In genomic region chrX:47936940-47937317, GRCh38 we compare ENCODE assay signal across 11 cellular contexts.
DNase-seq lines count a peak whose midpoint lies in the region; ATAC-seq lines count a peak whose summit lies in the region.
"Had no signal": no experiment of that assay in that cellular context is flagged by ENCODE, and none has a peak within 500 bp of the region (broad histone marks: within the 10 kb centered on the region; RNA-seq: fewer than 3 reads in every experiment).

No MANE protein-coding gene starts in this region.

- H3K9me3 Mint-ChIP-seq in activated naive CD4-positive, alpha-beta T cell treated with anti-CD3 and anti-CD28 coated beads, Interleukin-2, amount 50 U/mL, for 24 hours = no peaks in the 10 kb centered on the region
- no peaks in the 10 kb centered on the region for H3K9me3 Mint-ChIP-seq in IgD-negative memory B cell
- H3K9me3 Mint-ChIP-seq in activated naive CD8-positive, alpha-beta T cell (ENCODE audit: low read depth) = no peaks in the 10 kb centered on the region
- no peaks in the 10 kb centered on the region for H3K9me3 Mint-ChIP-seq in stimulated activated memory B cell treated with anti-CD40 and anti-IgM and Interleukin-4, amounts not matched to agents 10 μg/mL and 1 μg/mL and 100 μg/mL, for 72 hours

- H3K27ac Mint-ChIP-seq in activated naive CD4-positive, alpha-beta T cell treated with anti-CD3 and anti-CD28 coated beads, Interleukin-2, amount 50 U/mL, for 24 hours = no peak overlapping the region
- no peak overlapping the region for H3K27ac Mint-ChIP-seq in IgD-negative memory B cell
- H3K27ac Mint-ChIP-seq in activated naive CD8-positive, alpha-beta T cell = no peak overlapping the region
- peak overlapping the region; percentile 5 for H3K27ac Mint-ChIP-seq in stimulated activated memory B cell treated with anti-CD40 and anti-IgM and Interleukin-4, amounts not matched to agents 10 μg/mL and 1 μg/mL and 100 μg/mL, for 72 hours

- H3K4me3 Mint-ChIP-seq in activated naive CD4-positive, alpha-beta T cell treated with anti-CD3 and anti-CD28 coated beads, Interleukin-2, amount 50 U/mL, for 24 hours = peak overlapping the region; percentile 87
- H3K4me3 Mint-ChIP-seq in IgD-negative memory B cell = peak overlapping the region; percentile 62 to 92 (median 76)
- peak overlapping the region; percentile 83 for H3K4me3 Mint-ChIP-seq in activated naive CD8-positive, alpha-beta T cell
- H3K4me3 Mint-ChIP-seq in stimulated activated memory B cell treated with anti-CD40 and anti-IgM and Interleukin-4, amounts not matched to agents 10 μg/mL and 1 μg/mL and 100 μg/mL, for 72 hours = peak overlapping the region; percentile 57

- H3K4me1 Mint-ChIP-seq in activated naive CD4-positive, alpha-beta T cell treated with anti-CD3 and anti-CD28 coated beads, Interleukin-2, amount 50 U/mL, for 24 hours = peaks cover 10% of the 10 kb centered on the region
- peaks cover 3 to 10% (median 8%) of the 10 kb centered on the region in 3 donors for H3K4me1 Mint-ChIP-seq in IgD-negative memory B cell
- peaks cover 10% of the 10 kb centered on the region for H3K4me1 Mint-ChIP-seq in activated naive CD8-positive, alpha-beta T cell (ENCODE audit: low read depth)
- peaks cover 11% of the 10 kb centered on the region for H3K4me1 Mint-ChIP-seq in stimulated activated memory B cell treated with anti-CD40 and anti-IgM and Interleukin-4, amounts not matched to agents 10 μg/mL and 1 μg/mL and 100 μg/mL, for 72 hours

- no peaks in the 10 kb centered on the region for H3K27me3 Mint-ChIP-seq in activated naive CD4-positive, alpha-beta T cell treated with anti-CD3 and anti-CD28 coated beads, Interleukin-2, amount 50 U/mL, for 24 hours
- peaks cover 2% of the 10 kb centered on the region for H3K27me3 Mint-ChIP-seq in IgD-negative memory B cell
- no peaks in the 10 kb centered on the region for H3K27me3 Mint-ChIP-seq in activated naive CD8-positive, alpha-beta T cell
- no peaks in the 10 kb centered on the region for H3K27me3 Mint-ChIP-seq in stimulated activated memory B cell treated with anti-CD40 and anti-IgM and Interleukin-4, amounts not matched to agents 10 μg/mL and 1 μg/mL and 100 μg/mL, for 72 hours

- DNase-seq in activated naive CD4-positive, alpha-beta T cell treated with anti-CD3 and anti-CD28 coated beads, Interleukin-2, amount 50 U/mL, for 16 hours = no peak
- DNase-seq in germinal center (ENCODE audit: low spot score) (no peak), DMS153 treated with DMSO at 0.1 percent for 48 hours (lab: John Stamatoyannopoulos, UW; ENCODE audit: unreplicated experiment) (no peak)
- no peak for DNase-seq in stimulated activated naive CD4-positive, alpha-beta T cell (lab: John Stamatoyannopoulos, UW)
- DNase-seq: Karpas-422, NCI-H82 had no signal

- ATAC-seq in stimulated activated memory B cell treated with anti-CD40 and anti-IgM and Interleukin-4, amounts not matched to agents 10 μg/mL and 1 μg/mL and 100 μg/mL, for 72 hours = no peak
- ATAC-seq: esophagus mucosa had no signal

- peaks cover 2% of the 10 kb centered on the region for H3K36me3 Mint-ChIP-seq in activated naive CD4-positive, alpha-beta T cell treated with anti-CD3 and anti-CD28 coated beads, Interleukin-2, amount 50 U/mL, for 24 hours
- H3K36me3 Mint-ChIP-seq in IgD-negative memory B cell = no peaks in the 10 kb centered on the region
- no peaks in the 10 kb centered on the region for H3K36me3 Mint-ChIP-seq in activated naive CD8-positive, alpha-beta T cell
- no peaks in the 10 kb centered on the region for H3K36me3 Mint-ChIP-seq in stimulated activated memory B cell treated with anti-CD40 and anti-IgM and Interleukin-4, amounts not matched to agents 10 μg/mL and 1 μg/mL and 100 μg/mL, for 72 hours
